Comparison of ENCODE assay signal across 22 cellular contexts in genomic region chr4:83504974-83505373, GRCh38. TPM values are rescaled to one million over a fixed set of nuclear protein-coding genes. Genes with fewer than 3 reads are reported as not detected.
DNase-seq lines count a peak whose midpoint lies in the region; ATAC-seq, FAIRE-seq and TF ChIP-seq lines count a peak whose summit lies in the region.
"Had no signal": no experiment of that assay in that cellular context is flagged by ENCODE, and none has a peak within 500 bp of the region (broad histone marks: within the 10 kb centered on the region; RNA-seq: fewer than 3 reads in every experiment).

No MANE protein-coding gene starts in this region.

- CTCF ChIA-PET in activated CD4-positive, alpha-beta T cell treated with anti-CD3 and anti-CD28 coated beads for 36 hours (lab: Charles Lee), result interaction anchor here (1.2 kb wide), 1 partner anchor 140 kb away, joined by 4 read pairs; no protein-coding TSS in a partner anchor
- CTCF ChIA-PET in CD8-positive, alpha-beta T cell (lab: Charles Lee), result interaction anchor here (2.4 kb wide), 1 partner anchor 136 kb away, joined by 7 read pairs; no protein-coding TSS in a partner anchor
- CTCF ChIA-PET in T-cell (lab: Charles Lee), result interaction anchor here in 1 of 2 donors (0.6 to 0.7 kb wide), 2 partner anchors 245 to 1042 kb away, joined by 3 to 5 read pairs; no protein-coding TSS in a partner anchor

- no peak overlapping the region for H3K9ac ChIP-seq in mesenchymal stem cell (ENCODE audit: low read length)
- H3K9ac ChIP-seq: SK-N-SH had no signal

- H3K23ac ChIP-seq in mesenchymal stem cell (ENCODE audit: low read length in 2 of 2), result no peak overlapping the region

- POLR2A ChIA-PET in activated CD4-positive, alpha-beta T cell treated with anti-CD3 and anti-CD28 coated beads for 36 hours (lab: Charles Lee), result interaction anchor here (0.6 kb wide), 1 partner anchor 836 kb away, joined by 3 read pairs; no protein-coding TSS in a partner anchor
- POLR2A ChIA-PET in CD8-positive, alpha-beta T cell (lab: Charles Lee), result no interaction called here
- POLR2A ChIA-PET in T-cell (lab: Charles Lee), result interaction anchor here in 1 of 2 donors (0.7 kb wide), 1 partner anchor 249 kb away, joined by 3 read pairs; no protein-coding TSS in a partner anchor

- no peak overlapping the region for H2AFZ ChIP-seq in mesenchymal stem cell (ENCODE audit: low read depth, low read length)

- H3K27ac Mint-ChIP-seq in activated CD4-positive, alpha-beta T cell treated with anti-CD3 and anti-CD28 coated beads for 36 hours, result peak overlapping the region; percentile 32
- H3K27ac Mint-ChIP-seq in CD8-positive, alpha-beta T cell, result peak overlapping the region; percentile 72
- H3K27ac Mint-ChIP-seq in T-cell, result peak overlapping the region; percentile 91
- H3K27ac Mint-ChIP-seq: IgD-negative memory B cell had no signal

- no peak for DNase-seq in activated CD4-positive, alpha-beta T cell treated with anti-CD3 and anti-CD28 coated beads for 36 hours
- DNase-seq in activated CD4-positive, alpha-beta T cell treated with anti-CD3 and anti-CD28 coated beads, Interleukin-2, amount 50 U/mL, for 4 hours, result no peak
- peak in 1 of 7 experiments; percentile 19 for DNase-seq in CD8-positive, alpha-beta T cell
- DNase-seq in T-cell, result peak in 4 of 34 experiments; percentile 6 to 17 (median 7)
- no peak for DNase-seq in mesenchymal stem cell
- DNase-seq in NCI-H146 treated with DMSO at 0.1 percent for 48 hours (lab: John Stamatoyannopoulos, UW; ENCODE audit: unreplicated experiment), result no peak
- DNase-seq in D721Med (ENCODE audit: insufficient read length, low spot score), result no peak
- DNase-seq: Calu3, HCEC 1CT, Kasumi-1, MM.1S, NCI-H1092, NCI-H1436 treated with DMSO at 0.1 percent for 48 hours, NCI-H2081, NCI-H2171 treated with DMSO at 0.1 percent for 48 hours, NCI-H446 treated with DMSO at 0.1 percent for 48 hours, NCI-H69, SHP77 treated with DMSO at 0.1 percent for 48 hours, SK-N-SH had no signal

- no peaks in the 10 kb centered on the region for H3K79me1 ChIP-seq in mesenchymal stem cell (replicated peaks; ENCODE audit: low read length, poor library complexity, severe bottlenecking)

- H3K4me1 ChIP-seq in CD8-positive, alpha-beta T cell (ENCODE audit: insufficient read depth, low read length), result peaks cover 13% of the 10 kb centered on the region
- H3K4me1 ChIP-seq in mesenchymal stem cell (ENCODE audit: control insufficient read depth, insufficient read depth, low read depth, low read length), result no peaks in the 10 kb centered on the region

- no peak overlapping the region for H2BK15ac ChIP-seq in mesenchymal stem cell (ENCODE audit: low read depth, poor library complexity, severe bottlenecking)

- no peak overlapping the region for H2BK120ac ChIP-seq in mesenchymal stem cell (ENCODE audit: low read depth, low read length)

- H3K27me3 ChIP-seq in CD8-positive, alpha-beta T cell (ENCODE audit: insufficient read depth, low read length), result no peaks in the 10 kb centered on the region
- no peaks in the 10 kb centered on the region for H3K27me3 ChIP-seq in mesenchymal stem cell (ENCODE audit: control insufficient read depth in 1 of 2, insufficient read depth in 1 of 2, low read length in 2 of 2)

- TF ChIP-seq CTCF in CD8-positive, alpha-beta T cell (IDR thresholded peaks at IDR 0.05), result no peak
- no peak for TF ChIP-seq CTCF in D721Med (IDR thresholded peaks at IDR 0.05; ENCODE audit: insufficient read depth, missing control alignments)

- intact Hi-C loops in activated CD4-positive, alpha-beta T cell treated with anti-CD3 and anti-CD28 coated beads for 36 hours (cut with DNase I, micrococcal nuclease), result loop anchor here in 1 of 2 experiments (5.0 to 10.0 kb wide), 2 partner anchors 77 to 1000 kb away; no protein-coding TSS in a partner anchor
- intact Hi-C loops in CD8-positive, alpha-beta T cell (cut with DNase I, micrococcal nuclease), result loop anchor here in 1 of 2 experiments (1.0 kb wide), 1 partner anchor 20 kb away; the partner anchor contains the start of gene ABRAXAS1

- no peak overlapping the region for H3K14ac ChIP-seq in mesenchymal stem cell (ENCODE audit: low read length in 2 of 2)

- H3K36me3 ChIP-seq in CD8-positive, alpha-beta T cell (ENCODE audit: insufficient read depth, low read length), result no peaks in the 10 kb centered on the region
- no peaks in the 10 kb centered on the region for H3K36me3 ChIP-seq in mesenchymal stem cell (ENCODE audit: control insufficient read depth in 1 of 2, insufficient read depth in 2 of 2, low read depth in 1 of 2, low read length in 2 of 2)

- H3K27ac ChIP-seq in CD8-positive, alpha-beta T cell (ENCODE audit: low read depth, low read length), result no peak overlapping the region
- no peak overlapping the region for H3K27ac ChIP-seq in mesenchymal stem cell (ENCODE audit: low read length, poor library complexity, severe bottlenecking)
- H3K27ac ChIP-seq: 22Rv1 had no signal

- no peaks in the 10 kb centered on the region for H3K36me3 Mint-ChIP-seq in activated CD4-positive, alpha-beta T cell treated with anti-CD3 and anti-CD28 coated beads for 36 hours (ENCODE audit: low read depth)
- no peaks in the 10 kb centered on the region for H3K36me3 Mint-ChIP-seq in CD8-positive, alpha-beta T cell
- no peaks in the 10 kb centered on the region for H3K36me3 Mint-ChIP-seq in T-cell
- H3K36me3 Mint-ChIP-seq: IgD-negative memory B cell had no signal

- H3K9me3 ChIP-seq in CD8-positive, alpha-beta T cell (ENCODE audit: low read length), result no peaks in the 10 kb centered on the region
- H3K9me3 ChIP-seq in mesenchymal stem cell (ENCODE audit: control insufficient read depth, low read length), result no peaks in the 10 kb centered on the region
- H3K9me3 ChIP-seq: SK-N-SH had no signal

- no peak overlapping the region for H2BK12ac ChIP-seq in mesenchymal stem cell (ENCODE audit: low read length in 2 of 2)

- H4K91ac ChIP-seq in mesenchymal stem cell (ENCODE audit: low read length), result no peak overlapping the region

- H3K4me2 ChIP-seq in mesenchymal stem cell (ENCODE audit: low read length, poor library complexity, severe bottlenecking), result no peak overlapping the region
- H3K4me2 ChIP-seq: SK-N-SH had no signal

- peaks cover 12% of the 10 kb centered on the region for H3K4me1 Mint-ChIP-seq in activated CD4-positive, alpha-beta T cell treated with anti-CD3 and anti-CD28 coated beads for 36 hours
- peaks cover 15% of the 10 kb centered on the region for H3K4me1 Mint-ChIP-seq in CD8-positive, alpha-beta T cell (ENCODE audit: low read depth)
- peaks cover 13 to 19% (median 17%) of the 10 kb centered on the region in 3 donors for H3K4me1 Mint-ChIP-seq in T-cell

- ATAC-seq in activated CD4-positive, alpha-beta T cell treated with anti-CD3 and anti-CD28 coated beads for 36 hours, result no peak
- no peak for ATAC-seq in CD8-positive, alpha-beta T cell
- ATAC-seq in T-cell (replicated peaks in 1 of 4) (peak in 1 of 4 experiments; percentile 40), esophagus mucosa (no peak)

- no peak for FAIRE-seq in D721Med (lab: Jason Lieb, UNC)

- no peak overlapping the region for H3K4ac ChIP-seq in mesenchymal stem cell (ENCODE audit: low read depth in 1 of 2, low read length in 2 of 2)

- no peak overlapping the region for H3K4me3 Mint-ChIP-seq in activated CD4-positive, alpha-beta T cell treated with anti-CD3 and anti-CD28 coated beads for 36 hours
- no peak overlapping the region for H3K4me3 Mint-ChIP-seq in CD8-positive, alpha-beta T cell
- H3K4me3 Mint-ChIP-seq in T-cell, result peak overlapping the region in 1 of 3 donors; percentile 38
- H3K4me3 Mint-ChIP-seq: IgD-negative memory B cell had no signal

- no peak overlapping the region for H2BK5ac ChIP-seq in mesenchymal stem cell (ENCODE audit: low read depth, low read length, poor library complexity, severe bottlenecking)

- peak overlapping the region; percentile 2 for H4K8ac ChIP-seq in mesenchymal stem cell (ENCODE audit: low read length)

- no peaks in the 10 kb centered on the region for H3K9me3 Mint-ChIP-seq in activated CD4-positive, alpha-beta T cell treated with anti-CD3 and anti-CD28 coated beads for 36 hours (ENCODE audit: low read depth)
- H3K9me3 Mint-ChIP-seq in CD8-positive, alpha-beta T cell, result no peaks in the 10 kb centered on the region
- no peaks in the 10 kb centered on the region for H3K9me3 Mint-ChIP-seq in T-cell
- H3K9me3 Mint-ChIP-seq: IgD-negative memory B cell had no signal

- 89% methylated on average over 10 of the region's 10 CpGs for WGBS in mesenchymal stem cell

- no peaks in the 10 kb centered on the region for H3K27me3 Mint-ChIP-seq in activated CD4-positive, alpha-beta T cell treated with anti-CD3 and anti-CD28 coated beads for 36 hours
- peaks cover 2% of the 10 kb centered on the region for H3K27me3 Mint-ChIP-seq in CD8-positive, alpha-beta T cell (ENCODE audit: low read depth)
- H3K27me3 Mint-ChIP-seq in T-cell, result no peaks in the 10 kb centered on the region
- H3K27me3 Mint-ChIP-seq: IgD-negative memory B cell had no signal

- no peak overlapping the region for H3K18ac ChIP-seq in mesenchymal stem cell (ENCODE audit: low read depth in 1 of 2, low read length in 2 of 2)

- no peak overlapping the region for H3K4me3 ChIP-seq in CD8-positive, alpha-beta T cell (ENCODE audit: low read depth, low read length)
- H3K4me3 ChIP-seq in mesenchymal stem cell (ENCODE audit: insufficient read depth in 1 of 2, low read depth in 1 of 2, low read length in 2 of 2), result no peak overlapping the region

- no peak overlapping the region for H2AK5ac ChIP-seq in mesenchymal stem cell (ENCODE audit: low read length, severe bottlenecking)

RNA-seq across cellular contexts. Expression of gene ABRAXAS1, which starts 20.1 kb away (rescaled TPM):
- total RNA-seq in activated CD4-positive, alpha-beta T cell treated with anti-CD3 and anti-CD28 coated beads for 36 hours, result 10 to 100 TPM; 19.2 to 22.6 TPM
- total RNA-seq in CD8-positive, alpha-beta T cell, result 10 to 100 TPM; 13.9 to 17.2 TPM
- 10 to 100 TPM; 18.8 to 41.7 (median 28.6) TPM for total RNA-seq in T-cell
- 17.5 TPM for polyA plus RNA-seq in mesenchymal stem cell (2013, experiment 1 of 2)
- polyA plus RNA-seq in mesenchymal stem cell (2013, experiment 2 of 2), result 19.0 TPM
- 5.9 TPM for total RNA-seq in esophagus mucosa

RNA-seq across cellular contexts. Expression of gene GPAT3, which starts 30.9 kb away (rescaled TPM):
- total RNA-seq in activated CD4-positive, alpha-beta T cell treated with anti-CD3 and anti-CD28 coated beads for 36 hours, result 1 to 10 TPM; 1.3 to 1.6 TPM
- total RNA-seq in CD8-positive, alpha-beta T cell, result 1 to 10 TPM; 3.0 to 3.5 TPM
- total RNA-seq in T-cell (1 to 10 TPM; 2.7 to 8.3 (median 6.1) TPM), esophagus mucosa (9.8 TPM)
- 4.3 TPM for polyA plus RNA-seq in mesenchymal stem cell (2013, experiment 1 of 2)
- polyA plus RNA-seq in mesenchymal stem cell (2013, experiment 2 of 2), result 4.1 TPM
- polyA plus RNA-seq: IgD-negative memory B cell had no signal

RNA-seq across cellular contexts. Expression of gene MRPS18C, which starts 49.1 kb away (rescaled TPM):
- 10 to 100 TPM; 78.0 to 89.5 TPM for total RNA-seq in activated CD4-positive, alpha-beta T cell treated with anti-CD3 and anti-CD28 coated beads for 36 hours
- 10 to 100 TPM; 17.7 to 24.1 TPM for total RNA-seq in CD8-positive, alpha-beta T cell
- total RNA-seq in T-cell, result 10 to 100 TPM; 11.1 to 36.2 (median 32.9) TPM
- 94.0 TPM for polyA plus RNA-seq in mesenchymal stem cell (2013, experiment 1 of 2)
- 104 TPM for polyA plus RNA-seq in mesenchymal stem cell (2013, experiment 2 of 2)
- 51.4 TPM for total RNA-seq in esophagus mucosa

RNA-seq across cellular contexts. Expression of gene HELQ, which starts 49.4 kb away (rescaled TPM):
- total RNA-seq in activated CD4-positive, alpha-beta T cell treated with anti-CD3 and anti-CD28 coated beads for 36 hours, result 10 to 100 TPM in 1 of 2 experiments, 1 to 10 TPM in 1; 9.3 to 10.1 TPM
- 10 to 100 TPM; 25.6 to 28.0 TPM for total RNA-seq in CD8-positive, alpha-beta T cell
- total RNA-seq in T-cell, result 10 to 100 TPM; 30.6 to 36.3 (median 34.9) TPM
- polyA plus RNA-seq in mesenchymal stem cell (2013, experiment 1 of 2), result 8.0 TPM
- polyA plus RNA-seq in mesenchymal stem cell (2013, experiment 2 of 2), result 7.0 TPM
- total RNA-seq in esophagus mucosa, result 8.0 TPM

Comparison
In these comparisons a context has a peak if more than half of its experiments do, and no peak if none do; other contexts are left out.
1. H3K27ac Mint-ChIP-seq: peak in every context shown above with its lines; median percentile 91 in T-cell; 72 in CD8-positive, alpha-beta T cell; 32 in activated CD4-positive, alpha-beta T cell treated with anti-CD3 and anti-CD28 coated beads for 36 hours.